26 cellular contexts compared by ENCODE assay signal in genomic region chr9:93194584-93194983, GRCh38. TPM values are rescaled to one million over a fixed set of nuclear protein-coding genes. Genes with fewer than 3 reads are reported as not detected.
DNase-seq lines count a peak whose midpoint lies in the region; ATAC-seq and TF ChIP-seq lines count a peak whose summit lies in the region.
"Had no signal": no experiment of that assay in that cellular context is flagged by ENCODE, and none has a peak within 500 bp of the region (broad histone marks: within the 10 kb centered on the region; RNA-seq: fewer than 3 reads in every experiment).

No MANE protein-coding gene starts in this region.

- H3K4me3 Mint-ChIP-seq in brain = peak overlapping the region in 2 of 5 experiments; percentile 1 to 67
- H3K4me3 Mint-ChIP-seq in stimulated activated memory B cell treated with anti-CD40 and anti-IgM and Interleukin-4, amounts not matched to agents 10 μg/mL and 1 μg/mL and 100 μg/mL, for 72 hours = no peak overlapping the region
- H3K4me3 Mint-ChIP-seq: activated T-helper 17 cell treated with anti-CD3 and anti-CD28 coated beads, Interleukin-2, amount 50 U/mL, for 72 hours; neural progenitor cell; stimulated activated effector memory CD8-positive, alpha-beta T cell treated with anti-CD3 and anti-CD28 coated beads, Interleukin-12 subunit alpha, Interleukin-12 subunit beta, amount 100 ng/mL, for 72 hours had no signal

- H3K27me3 ChIP-seq in prostate gland (replicated peaks; ENCODE audit: insufficient read depth) = no peaks in the 10 kb centered on the region
- H3K27me3 ChIP-seq: heart right ventricle, neural progenitor cell, right lobe of liver, upper lobe of right lung had no signal

- 21% methylated on average over 2 of the region's 2 CpGs for WGBS in prostate gland

- TF ChIP-seq POLR2A in prostate gland (IDR thresholded peaks at IDR 0.05) = no peak

- intact Hi-C loops in prostate gland (cut with DNase I) = no loop called here

- no peaks in the 10 kb centered on the region for H3K9me3 ChIP-seq in prostate gland
- H3K9me3 ChIP-seq: right lobe of liver, upper lobe of right lung had no signal

- peaks cover 28% of the 10 kb centered on the region for H3K36me3 Mint-ChIP-seq in brain
- H3K36me3 Mint-ChIP-seq in stimulated activated memory B cell treated with anti-CD40 and anti-IgM and Interleukin-4, amounts not matched to agents 10 μg/mL and 1 μg/mL and 100 μg/mL, for 72 hours = no peaks in the 10 kb centered on the region
- H3K36me3 Mint-ChIP-seq: activated naive CD4-positive, alpha-beta T cell treated with anti-CD3 and anti-CD28 coated beads, Interleukin-2, amount 50 U/mL, for 72 hours; stimulated activated effector memory CD8-positive, alpha-beta T cell treated with anti-CD3 and anti-CD28 coated beads, Interleukin-12 subunit alpha, Interleukin-12 subunit beta, amount 100 ng/mL, for 72 hours had no signal

- ATAC-seq in stimulated activated memory B cell treated with anti-CD40 and anti-IgM and Interleukin-4, amounts not matched to agents 10 μg/mL and 1 μg/mL and 100 μg/mL, for 72 hours = no peak
- no peak for ATAC-seq in HG02571 (IDR thresholded peaks at IDR 0.05; ENCODE audit: unreplicated experiment)
- ATAC-seq: activated naive CD4-positive, alpha-beta T cell treated with anti-CD3 and anti-CD28 coated beads, Interleukin-2, amount 50 U/mL, for 72 hours; activated T-helper 17 cell treated with anti-CD3 and anti-CD28 coated beads, Interleukin-2, amount 50 U/mL, for 72 hours; heart right ventricle; right lobe of liver; stimulated activated effector memory CD8-positive, alpha-beta T cell treated with anti-CD3 and anti-CD28 coated beads, Interleukin-12 subunit alpha, Interleukin-12 subunit beta, amount 100 ng/mL, for 72 hours; upper lobe of right lung had no signal

- peaks cover 73% of the 10 kb centered on the region for H3K4me1 Mint-ChIP-seq in brain
- no peaks in the 10 kb centered on the region for H3K4me1 Mint-ChIP-seq in stimulated activated memory B cell treated with anti-CD40 and anti-IgM and Interleukin-4, amounts not matched to agents 10 μg/mL and 1 μg/mL and 100 μg/mL, for 72 hours
- H3K4me1 Mint-ChIP-seq: activated T-helper 17 cell treated with anti-CD3 and anti-CD28 coated beads, Interleukin-2, amount 50 U/mL, for 72 hours; stimulated activated effector memory CD8-positive, alpha-beta T cell treated with anti-CD3 and anti-CD28 coated beads, Interleukin-12 subunit alpha, Interleukin-12 subunit beta, amount 100 ng/mL, for 72 hours had no signal

- H3K27me3 Mint-ChIP-seq in brain = no peaks in the 10 kb centered on the region
- peaks cover 14% of the 10 kb centered on the region for H3K27me3 Mint-ChIP-seq in stimulated activated memory B cell treated with anti-CD40 and anti-IgM and Interleukin-4, amounts not matched to agents 10 μg/mL and 1 μg/mL and 100 μg/mL, for 72 hours
- H3K27me3 Mint-ChIP-seq: activated T-helper 17 cell treated with anti-CD3 and anti-CD28 coated beads, Interleukin-2, amount 50 U/mL, for 72 hours had no signal

- H3K4me1 ChIP-seq in prostate gland (replicated peaks) = peaks cover 15% of the 10 kb centered on the region
- H3K4me1 ChIP-seq: right lobe of liver, upper lobe of right lung had no signal

- TF ChIP-seq CTCF in brain (conservative IDR thresholded peaks at IDR 0.05) (no peak), prostate gland (IDR thresholded peaks at IDR 0.05) (no peak)

- H3K27ac ChIP-seq in prostate gland = peak overlapping the region in 1 of 2 donors; percentile 14
- H3K27ac ChIP-seq: KMS-11, neural progenitor cell, right lobe of liver, RWPE1, upper lobe of right lung had no signal

- H3K36me3 ChIP-seq in prostate gland = no peaks in the 10 kb centered on the region
- H3K36me3 ChIP-seq: heart right ventricle, neural progenitor cell, right lobe of liver, upper lobe of right lung had no signal

- H3K9me3 Mint-ChIP-seq in brain = peaks cover 0 to 8% (median 3%) of the 10 kb centered on the region in 5 experiments
- H3K9me3 Mint-ChIP-seq in stimulated activated memory B cell treated with anti-CD40 and anti-IgM and Interleukin-4, amounts not matched to agents 10 μg/mL and 1 μg/mL and 100 μg/mL, for 72 hours = peaks cover 2% of the 10 kb centered on the region
- H3K9me3 Mint-ChIP-seq: activated naive CD4-positive, alpha-beta T cell treated with anti-CD3 and anti-CD28 coated beads, Interleukin-2, amount 50 U/mL, for 72 hours; activated T-helper 17 cell treated with anti-CD3 and anti-CD28 coated beads, Interleukin-2, amount 50 U/mL, for 72 hours; neural progenitor cell; stimulated activated effector memory CD8-positive, alpha-beta T cell treated with anti-CD3 and anti-CD28 coated beads, Interleukin-12 subunit alpha, Interleukin-12 subunit beta, amount 100 ng/mL, for 72 hours had no signal

- peak overlapping the region; percentile 27 to 92 (median 61) for H3K27ac Mint-ChIP-seq in brain
- H3K27ac Mint-ChIP-seq in stimulated activated memory B cell treated with anti-CD40 and anti-IgM and Interleukin-4, amounts not matched to agents 10 μg/mL and 1 μg/mL and 100 μg/mL, for 72 hours = no peak overlapping the region
- H3K27ac Mint-ChIP-seq: activated naive CD4-positive, alpha-beta T cell treated with anti-CD3 and anti-CD28 coated beads, Interleukin-2, amount 50 U/mL, for 72 hours; activated T-helper 17 cell treated with anti-CD3 and anti-CD28 coated beads, Interleukin-2, amount 50 U/mL, for 72 hours; neural progenitor cell; stimulated activated effector memory CD8-positive, alpha-beta T cell treated with anti-CD3 and anti-CD28 coated beads, Interleukin-12 subunit alpha, Interleukin-12 subunit beta, amount 100 ng/mL, for 72 hours had no signal

- no peak overlapping the region for H3K4me3 ChIP-seq in prostate gland
- H3K4me3 ChIP-seq: heart right ventricle, neural progenitor cell, right lobe of liver, upper lobe of right lung had no signal

- DNase-seq in NCI-H1417 (lab: John Stamatoyannopoulos, UW) (peak; percentile 4 to 51 (median 36)), NCI-H1417 treated with DMSO at 0.1 percent for 48 hours (lab: John Stamatoyannopoulos, UW) (no peak), NCI-H1105 treated with DMSO at 0.1 percent for 48 hours (lab: John Stamatoyannopoulos, UW) (peak; percentile 77), prostate gland (ENCODE audit: low spot score) (peak; percentile 69), NCI-H226 (no peak)
- DNase-seq: 8988T; activated CD4-positive, alpha-beta T cell treated with anti-CD3 and anti-CD28 coated beads, Interleukin-2, amount 50 U/mL, for 4 hours; cortex of kidney; EL; foreskin fibroblast; heart right ventricle; mammary epithelial cell; NCI-H187; stimulated activated CD4-positive, alpha-beta T cell treated with anti-CD3 and anti-CD28 coated beads, Interleukin-4, amount 100 ng/mL, for 24 hours; substantia nigra; upper lobe of right lung had no signal

RNA-seq across cellular contexts. Expression of gene WNK2, which starts 10.6 kb away (rescaled TPM):
- polyA plus RNA-seq in brain (ENCODE audit: insufficient read depth, low read depth, low replicate concordance) = 70.2 TPM
- total RNA-seq in prostate gland = 100 to 1,000 TPM in 1 of 2 donors, 10 to 100 TPM in 1; 77.9 to 136 TPM

Comparison
In these comparisons a context has a peak if more than half of its experiments do, and no peak if none do; other contexts are left out.
1. DNase-seq: peak in NCI-H1417 (3 of 3), NCI-H1105 treated with DMSO at 0.1 percent for 48 hours (single experiment) and prostate gland (single experiment); none in NCI-H1417 treated with DMSO at 0.1 percent for 48 hours (single experiment) and NCI-H226 (single experiment).